Comparison of ENCODE assay signal across 10 cellular contexts in the genomic region with DNA sequence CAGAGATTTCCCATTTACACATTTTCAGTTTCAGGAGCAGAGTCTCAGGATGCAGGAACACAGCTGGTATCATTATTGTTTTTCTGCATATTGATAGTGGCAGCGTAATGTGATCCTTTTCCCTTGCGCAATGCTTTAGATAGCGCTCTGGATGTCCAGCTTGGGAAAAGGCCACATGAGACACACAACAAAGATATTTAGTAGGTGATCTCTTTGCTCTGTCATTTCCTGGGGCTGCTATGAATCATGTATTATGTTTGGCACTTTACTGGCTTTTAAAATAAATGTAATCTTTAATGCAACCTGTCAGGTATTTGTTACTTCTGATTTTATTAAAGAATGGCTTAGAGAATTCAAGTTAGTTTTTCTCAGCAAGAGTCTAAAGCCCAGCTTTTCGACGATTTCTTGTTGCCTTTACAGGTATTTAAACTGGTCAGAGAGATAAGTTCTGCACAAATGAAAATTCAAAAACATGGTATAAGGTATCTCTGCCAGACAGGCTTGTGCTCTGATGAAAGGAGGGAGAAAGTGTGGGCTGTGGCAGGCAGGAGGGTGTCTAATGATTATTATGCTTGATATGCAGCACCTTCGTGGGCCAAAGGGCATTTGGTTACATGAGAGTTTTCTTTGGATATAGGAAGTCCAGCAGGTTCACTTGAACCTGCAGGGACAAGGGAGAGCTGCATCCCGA. TPM values are rescaled to one million over a fixed set of nuclear protein-coding genes. Genes with fewer than 3 reads are reported as not detected.
A peak's percentile ranks its signal among the peaks of the same experiment; 100 is the strongest.
DNase-seq lines count a peak whose midpoint lies in the region; ATAC-seq, FAIRE-seq and TF ChIP-seq lines count a peak whose summit lies in the region.
"Had no signal": no experiment of that assay in that cellular context is flagged by ENCODE, and none has a peak within 500 bp of the region (broad histone marks: within the 10 kb centered on the region; RNA-seq: fewer than 3 reads in every experiment).

No MANE protein-coding gene starts in this region.

- H3K36me3 Mint-ChIP-seq in activated T-helper 1 cell treated with anti-CD3 and anti-CD28 coated beads, Interleukin-12 subunit alpha, Interleukin-12 subunit beta, Interleukin-2, Interleukin-4 antibody, amounts not matched to agents 30 ng/mL and 10 ng/mL and 1 ng/mL, durations not matched to agents 14 hours and 24 hours and 36 hours (ENCODE audit: low read depth), result peaks cover 8% of the 10 kb centered on the region
- H3K36me3 Mint-ChIP-seq in nephron progenitor cell (ENCODE audit: low read depth), result no peaks in the 10 kb centered on the region

- POLR2A ChIA-PET in HepG2 (lab: Yijun Ruan, JAX) (interaction anchor here (1.2 to 1.4 kb wide), 3 partner anchors 11 to 25 kb away, joined by 3 to 5 read pairs (median 4); no protein-coding TSS in a partner anchor), GM10248 (lab: Yijun Ruan, JAX) (interaction anchor here (0.6 kb wide), 1 partner anchor 74 kb away, joined by 11 read pairs; no protein-coding TSS in a partner anchor)

- peak in 1 of 2 experiments; percentile 65; a peak in 2 of 4 replicates for TF ChIP-seq EP300 in HepG2 (IDR thresholded peaks at IDR 0.05; ENCODE audit: low read depth in 2 of 2, low read length in 2 of 2)
- TF ChIP-seq EP300 in HepG2 (CRISPR knock-in tag; IDR thresholded peaks at IDR 0.05; ENCODE audit: borderline replicate concordance), result no peak

- no peak for TF ChIP-seq POLR2A in HepG2 (IDR thresholded peaks at IDR 0.05; ENCODE audit: insufficient read depth in 1 of 2, low read depth in 2 of 2, low read length in 2 of 2)

- peak overlapping the region; percentile 26 for H3K27ac Mint-ChIP-seq in activated T-helper 1 cell treated with anti-CD3 and anti-CD28 coated beads, Interleukin-12 subunit alpha, Interleukin-12 subunit beta, Interleukin-2, Interleukin-4 antibody, amounts not matched to agents 30 ng/mL and 10 ng/mL and 1 ng/mL, durations not matched to agents 14 hours and 24 hours and 36 hours
- H3K27ac Mint-ChIP-seq in nephron progenitor cell, result no peak overlapping the region

- H3K27me3 Mint-ChIP-seq in activated T-helper 1 cell treated with anti-CD3 and anti-CD28 coated beads, Interleukin-12 subunit alpha, Interleukin-12 subunit beta, Interleukin-2, Interleukin-4 antibody, amounts not matched to agents 30 ng/mL and 10 ng/mL and 1 ng/mL, durations not matched to agents 14 hours and 24 hours and 36 hours (ENCODE audit: insufficient read depth), result no peaks in the 10 kb centered on the region
- H3K27me3 Mint-ChIP-seq in nephron progenitor cell (ENCODE audit: low read depth, poor library complexity), result peaks cover 8% of the 10 kb centered on the region

- H2AFZ ChIP-seq in HepG2 (ENCODE audit: low read length), result no peak overlapping the region

- H3K79me2 ChIP-seq in HepG2 (ENCODE audit: insufficient read depth, low read length), result peaks cover 11% of the 10 kb centered on the region

- no peaks in the 10 kb centered on the region for H3K9me3 ChIP-seq in HepG2 (ENCODE audit: low read length)

- peak overlapping the region in 2 of 3 experiments; percentile 16 to 28; a peak in 2 of 6 replicates for H3K4me3 ChIP-seq in HepG2 (replicated peaks in 1 of 3; ENCODE audit: insufficient read depth in 1 of 3, low read depth in 2 of 3, low read length in 3 of 3)

- peak overlapping the region; percentile 35 for H3K9ac ChIP-seq in HepG2 (ENCODE audit: insufficient read depth, low read depth, low read length)

- BruUV-seq in HepG2 (replicated peaks; lab: Mats Ljungman, UMichigan), result no TSS peak

- FAIRE-seq in HepG2 (lab: Jason Lieb, UNC), result peak; percentile 80
- FAIRE-seq: kidney had no signal

- TF ChIP-seq CTCF in HepG2 (CRISPR knock-in tag; IDR thresholded peaks at IDR 0.05), result no peak
- TF ChIP-seq CTCF in GM10248 (IDR thresholded peaks at IDR 0.05; ENCODE audit: control extremely low read depth, extremely low read depth, low read depth, missing control alignments), result no peak
- TF ChIP-seq CTCF in nephron progenitor cell (IDR thresholded peaks at IDR 0.05), result no peak

- H3K27me3 ChIP-seq in HepG2 (ENCODE audit: control insufficient read depth in 1 of 2, insufficient read depth in 2 of 2, low read length in 2 of 2), result no peaks in the 10 kb centered on the region; a peak in 1 of 5 replicates

- intact Hi-C loops in activated T-helper 1 cell treated with anti-CD3 and anti-CD28 coated beads, Interleukin-12 subunit alpha, Interleukin-12 subunit beta, Interleukin-2, Interleukin-4 antibody, amounts not matched to agents 30 ng/mL and 10 ng/mL and 1 ng/mL, durations not matched to agents 14 hours and 24 hours and 36 hours (cut with micrococcal nuclease), result no loop called here
- intact Hi-C loops in HepG2 (cut with micrococcal nuclease; ENCODE audit: unreplicated experiment), result loop anchor here (10.0 kb wide), 1 partner anchor 421 kb away; no protein-coding TSS in a partner anchor

- peak; percentile 23 for ATAC-seq in HepG2
- ATAC-seq in GM21528 (IDR thresholded peaks at IDR 0.05; ENCODE audit: low FRiP score, unreplicated experiment), result no peak

- peaks cover 64% of the 10 kb centered on the region for H3K4me1 Mint-ChIP-seq in activated T-helper 1 cell treated with anti-CD3 and anti-CD28 coated beads, Interleukin-12 subunit alpha, Interleukin-12 subunit beta, Interleukin-2, Interleukin-4 antibody, amounts not matched to agents 30 ng/mL and 10 ng/mL and 1 ng/mL, durations not matched to agents 14 hours and 24 hours and 36 hours (ENCODE audit: low read depth)
- peaks cover 23% of the 10 kb centered on the region for H3K4me1 Mint-ChIP-seq in nephron progenitor cell

- peak overlapping the region; percentile 51 for H3K4me3 Mint-ChIP-seq in activated T-helper 1 cell treated with anti-CD3 and anti-CD28 coated beads, Interleukin-12 subunit alpha, Interleukin-12 subunit beta, Interleukin-2, Interleukin-4 antibody, amounts not matched to agents 30 ng/mL and 10 ng/mL and 1 ng/mL, durations not matched to agents 14 hours and 24 hours and 36 hours
- H3K4me3 Mint-ChIP-seq in nephron progenitor cell, result no peak overlapping the region

- peak overlapping the region; percentile 70 for H3K4me2 ChIP-seq in HepG2 (ENCODE audit: low read depth, low read length)

- DNase-seq in COLO668 (lab: John Stamatoyannopoulos, UW; ENCODE audit: unreplicated experiment), result peak; percentile 1
- peak; percentile 61 for DNase-seq in HS-5 (ENCODE audit: low read depth)
- DNase-seq in activated T-helper 1 cell treated with anti-CD3 and anti-CD28 coated beads, Interleukin-12 subunit alpha, Interleukin-12 subunit beta, Interleukin-2, Interleukin-4 antibody, amounts not matched to agents 30 ng/mL and 10 ng/mL and 1 ng/mL, durations not matched to agents 14 hours and 24 hours and 36 hours (ENCODE audit: low spot score), result no peak
- peak; percentile 88 for DNase-seq in HepG2 (ENCODE audit: low spot score)
- DNase-seq in GM10248 (ENCODE audit: extremely low spot score), result no peak
- no peak for DNase-seq in nephron progenitor cell
- no peak for DNase-seq in UCSD-AML1 (lab: John Stamatoyannopoulos, UW; ENCODE audit: unreplicated experiment)
- DNase-seq: kidney, NCI-H1092 treated with DMSO at 0.1 percent for 48 hours had no signal

- in situ Hi-C loops in HepG2 (cut with HindIII; ENCODE audit: extremely low pct_ligation_motif_present, low pct_unique_long_range_greater_than_20kb), result no loop called here

- H4K20me1 ChIP-seq in HepG2 (ENCODE audit: insufficient read depth, low read length), result no peaks in the 10 kb centered on the region

- WGBS in HepG2 (ENCODE audit: low lambda C conversion rate), result 4% methylated on average over 7 of the region's 7 CpGs

- H3K27ac ChIP-seq in HepG2 (ENCODE audit: extremely low read length, insufficient read depth, low read length), result peak overlapping the region; percentile 56

- CTCF ChIA-PET in HepG2 (lab: Yijun Ruan, JAX; ENCODE audit: low intra/inter-chr PET ratio, low total read pairs), result no interaction called here
- CTCF ChIA-PET in GM10248 (lab: Yijun Ruan, JAX), result interaction anchor here (0.9 to 6.4 kb wide), 8 partner anchors 10 to 44 kb away, joined by 3 to 230 read pairs (median 4); no protein-coding TSS in a partner anchor

- H3K9me3 Mint-ChIP-seq in activated T-helper 1 cell treated with anti-CD3 and anti-CD28 coated beads, Interleukin-12 subunit alpha, Interleukin-12 subunit beta, Interleukin-2, Interleukin-4 antibody, amounts not matched to agents 30 ng/mL and 10 ng/mL and 1 ng/mL, durations not matched to agents 14 hours and 24 hours and 36 hours, result no peaks in the 10 kb centered on the region
- H3K9me3 Mint-ChIP-seq in nephron progenitor cell, result peaks cover 18% of the 10 kb centered on the region

- no peak for TF ChIP-seq RAD21 in HepG2 (CRISPR knock-in tag; IDR thresholded peaks at IDR 0.05)

- peaks cover 68% of the 10 kb centered on the region for H3K4me1 ChIP-seq in HepG2 (ENCODE audit: insufficient read depth, low read length)

- H3K36me3 ChIP-seq in HepG2 (replicated peaks in 1 of 2; ENCODE audit: control insufficient read depth in 1 of 2, insufficient read depth in 2 of 2, low read length in 2 of 2), result no peaks in the 10 kb centered on the region

RNA-seq across cellular contexts. Expression of a gene that starts 42.3 kb away (rescaled TPM):
- 69.9 and 75.5 TPM in 2 replicates for total RNA-seq in activated T-helper 1 cell treated with anti-CD3 and anti-CD28 coated beads, Interleukin-12 subunit alpha, Interleukin-12 subunit beta, Interleukin-2, Interleukin-4 antibody, amounts not matched to agents 30 ng/mL and 10 ng/mL and 1 ng/mL, durations not matched to agents 14 hours and 24 hours and 36 hours
- 161 and 206 TPM in 2 replicates for total RNA-seq in HepG2 (2016; rRNA removed; fragmentation: Illumina TruSeq; extraction: Trizol)
- total RNA-seq in HepG2 (2016; cell fraction: cytosol; rRNA removed; fragmentation: Illumina TruSeq; extraction: Trizol; ENCODE audit: low read depth), result 61.6 and 66.4 TPM in 2 replicates
- total RNA-seq in HepG2 (2016; cell fraction: insoluble cytoplasmic fraction; rRNA removed; fragmentation: Illumina TruSeq; extraction: Trizol), result 157 and 223 TPM in 2 replicates
- total RNA-seq in HepG2 (2016; cell fraction: membrane; rRNA removed; fragmentation: Illumina TruSeq; extraction: Trizol), result 67.0 and 69.1 TPM in 2 replicates
- total RNA-seq in HepG2 (2016; cell fraction: nucleus; rRNA removed; fragmentation: Illumina TruSeq; extraction: Trizol), result 66.0 and 73.6 TPM in 2 replicates
- 53.0 and 102 TPM in 2 replicates for polyA plus RNA-seq in HepG2 (2011; rRNA removed)
- 166 and 211 TPM in 2 replicates for polyA plus RNA-seq in HepG2 (2011; cell fraction: cytosol; rRNA removed)
- 50.7 and 64.1 TPM in 2 replicates for polyA plus RNA-seq in HepG2 (2011; cell fraction: nucleus; rRNA removed)
- 42.2 and 101 TPM in 2 replicates for polyA plus RNA-seq in HepG2 (2012)
- polyA plus RNA-seq in HepG2 (2016; cell fraction: cytosol; fragmentation: Illumina TruSeq; extraction: Trizol; ENCODE audit: low read depth), result 50.9 and 58.2 TPM in 2 replicates
- 204 and 208 TPM in 2 replicates for polyA plus RNA-seq in HepG2 (2016; cell fraction: insoluble cytoplasmic fraction; fragmentation: Illumina TruSeq; extraction: Trizol; ENCODE audit: low read depth)
- polyA plus RNA-seq in HepG2 (2016; cell fraction: membrane; fragmentation: Illumina TruSeq; extraction: Trizol; ENCODE audit: low read depth), result 60.1 and 60.7 TPM in 2 replicates
- polyA plus RNA-seq in HepG2 (2016; cell fraction: nucleus; fragmentation: Illumina TruSeq; extraction: Trizol; ENCODE audit: insufficient read depth, low read depth), result 84.3 and 91.2 TPM in 2 replicates
- polyA minus RNA-seq in HepG2 (2011; rRNA and poly(A)+ RNA removed; ENCODE audit: low replicate concordance), result 40.6 and 146 TPM in 2 replicates
- polyA minus RNA-seq in HepG2 (2011; cell fraction: cytosol; rRNA and poly(A)+ RNA removed), result 17.1 and 33.2 TPM in 2 replicates
- 21.5 and 33.3 TPM in 2 replicates for polyA minus RNA-seq in HepG2 (2011; cell fraction: nucleus; rRNA and poly(A)+ RNA removed)

RNA-seq across cellular contexts. Expression of a gene that starts 45.0 kb away (rescaled TPM):
- 37.4 and 47.4 TPM in 2 replicates for total RNA-seq in activated T-helper 1 cell treated with anti-CD3 and anti-CD28 coated beads, Interleukin-12 subunit alpha, Interleukin-12 subunit beta, Interleukin-2, Interleukin-4 antibody, amounts not matched to agents 30 ng/mL and 10 ng/mL and 1 ng/mL, durations not matched to agents 14 hours and 24 hours and 36 hours
- total RNA-seq in HepG2 (2016; rRNA removed; fragmentation: Illumina TruSeq; extraction: Trizol), result 39.2 and 52.6 TPM in 2 replicates
- 5.4 and 6.3 TPM in 2 replicates for total RNA-seq in HepG2 (2016; cell fraction: cytosol; rRNA removed; fragmentation: Illumina TruSeq; extraction: Trizol; ENCODE audit: low read depth)
- 37.1 and 52.6 TPM in 2 replicates for total RNA-seq in HepG2 (2016; cell fraction: insoluble cytoplasmic fraction; rRNA removed; fragmentation: Illumina TruSeq; extraction: Trizol)
- 12.2 and 13.1 TPM in 2 replicates for total RNA-seq in HepG2 (2016; cell fraction: membrane; rRNA removed; fragmentation: Illumina TruSeq; extraction: Trizol)
- total RNA-seq in HepG2 (2016; cell fraction: nucleus; rRNA removed; fragmentation: Illumina TruSeq; extraction: Trizol), result 23.3 and 25.9 TPM in 2 replicates
- polyA plus RNA-seq in HepG2 (2011; rRNA removed), result 13.6 and 24.0 TPM in 2 replicates
- polyA plus RNA-seq in HepG2 (2011; cell fraction: cytosol; rRNA removed), result 10.5 and 14.8 TPM in 2 replicates
- 8.8 and 11.4 TPM in 2 replicates for polyA plus RNA-seq in HepG2 (2011; cell fraction: nucleus; rRNA removed)
- 36.7 and 47.7 TPM in 2 replicates for polyA plus RNA-seq in HepG2 (2012)
- 3.8 and 3.9 TPM in 2 replicates for polyA plus RNA-seq in HepG2 (2016; cell fraction: cytosol; fragmentation: Illumina TruSeq; extraction: Trizol; ENCODE audit: low read depth)
- polyA plus RNA-seq in HepG2 (2016; cell fraction: insoluble cytoplasmic fraction; fragmentation: Illumina TruSeq; extraction: Trizol; ENCODE audit: low read depth), result 41.9 and 42.0 TPM in 2 replicates
- 4.5 and 5.5 TPM in 2 replicates for polyA plus RNA-seq in HepG2 (2016; cell fraction: membrane; fragmentation: Illumina TruSeq; extraction: Trizol; ENCODE audit: low read depth)
- polyA plus RNA-seq in HepG2 (2016; cell fraction: nucleus; fragmentation: Illumina TruSeq; extraction: Trizol; ENCODE audit: insufficient read depth, low read depth), result 29.1 and 31.2 TPM in 2 replicates
- polyA minus RNA-seq in HepG2 (2011; rRNA and poly(A)+ RNA removed; ENCODE audit: low replicate concordance), result 3.7 and 8.6 TPM in 2 replicates
- 7.6 and 13.9 TPM in 2 replicates for polyA minus RNA-seq in HepG2 (2011; cell fraction: cytosol; rRNA and poly(A)+ RNA removed)
- polyA minus RNA-seq in HepG2 (2011; cell fraction: nucleus; rRNA and poly(A)+ RNA removed), result 25.4 and 32.6 TPM in 2 replicates

Comparison
In these comparisons a context has a peak if more than half of its experiments do, and no peak if none do; other contexts are left out.
1. DNase-seq: peak in COLO668 (single experiment), HS-5 (single experiment) and HepG2 (single experiment); none in activated T-helper 1 cell treated with anti-CD3 and anti-CD28 coated beads, Interleukin-12 subunit alpha, Interleukin-12 subunit beta, Interleukin-2, Interleukin-4 antibody, amounts not matched to agents 30 ng/mL and 10 ng/mL and 1 ng/mL, durations not matched to agents 14 hours and 24 hours and 36 hours (single experiment), GM10248 (single experiment), nephron progenitor cell (single experiment) and UCSD-AML1 (single experiment).